In the genomic region with DNA sequence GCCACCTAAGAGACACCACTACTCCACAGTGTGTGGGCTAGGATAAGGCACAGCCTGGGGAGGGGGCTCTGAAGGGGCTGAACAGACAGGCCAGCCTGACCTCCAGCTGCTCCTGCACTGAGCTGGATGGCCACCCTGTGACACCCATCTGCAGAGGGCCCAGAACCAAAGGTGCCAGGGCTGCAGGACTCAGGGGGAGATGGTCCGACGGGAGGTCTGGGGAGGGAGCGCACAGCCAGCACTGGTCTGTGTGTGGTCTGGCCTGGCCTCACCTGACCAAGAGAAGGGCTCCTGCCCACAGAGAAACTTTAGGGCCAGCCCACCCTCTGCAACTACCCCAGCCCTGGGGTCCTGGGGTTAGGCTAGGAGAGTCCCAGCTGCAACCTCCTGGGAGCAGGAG, we compare ENCODE assay signal across 1 cellular context.
TF ChIP-seq lines count a peak whose summit lies in the region.

No MANE protein-coding gene starts in this region.

TF ChIP-seq in H1, 55 proteins besides CTCF, POLR2A, EP300 and RAD21:
- TF ChIP-seq CHD1 (IDR thresholded peaks at IDR 0.05; ENCODE audit: low read depth, low read length) (no peak), YY1 (IDR thresholded peaks at IDR 0.05; ENCODE audit: low read depth, low read length) (no peak), EZH2 (IDR thresholded peaks at IDR 0.05; ENCODE audit: low read depth, low read length, severe bottlenecking) (no peak), POU5F1 (IDR thresholded peaks at IDR 0.05; ENCODE audit: low read depth, low read length) (no peak), RNF2 (IDR thresholded peaks at IDR 0.05; ENCODE audit: borderline replicate concordance, low read depth, low read length, missing control alignments, poor library complexity, severe bottlenecking) (no peak), USF2 (IDR thresholded peaks at IDR 0.05; ENCODE audit: low read length) (no peak), BACH1 (IDR thresholded peaks at IDR 0.05; ENCODE audit: low read length) (no peak), SAP30 (IDR thresholded peaks at IDR 0.05; ENCODE audit: insufficient read depth, insufficient replicate concordance, low read length) (no peak), KDM5A (IDR thresholded peaks at IDR 0.05; ENCODE audit: low read length) (no peak), JUN (IDR thresholded peaks at IDR 0.05; ENCODE audit: low read depth, low read length) (no peak), CHD2 (IDR thresholded peaks at IDR 0.05; ENCODE audit: low read length) (no peak), KDM1A (IDR thresholded peaks at IDR 0.05; ENCODE audit: borderline replicate concordance, low read length) (no peak), EGR1 (IDR thresholded peaks at IDR 0.05; ENCODE audit: borderline replicate concordance, low read depth, low read length) (no peak)
